In genomic region chr14:75660630-75661498, GRCh38 we compare ENCODE assay signal across 1 cellular context.
TF ChIP-seq lines count a peak whose summit lies in the region.

A gene with protein sequence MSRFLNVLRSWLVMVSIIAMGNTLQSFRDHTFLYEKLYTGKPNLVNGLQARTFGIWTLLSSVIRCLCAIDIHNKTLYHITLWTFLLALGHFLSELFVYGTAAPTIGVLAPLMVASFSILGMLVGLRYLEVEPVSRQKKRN (minus strand): TSS chr14:75660876. CDS start chr14:75657502, 3,374 bp downstream.
Gene TTLL5 (plus strand): TSS chr14:75661246. CDS start chr14:75663150, 1,904 bp downstream.

TF ChIP-seq in K562, 482 proteins besides CTCF, POLR2A, EP300 and RAD21 (continued from another document and continues in another):
- TF ChIP-seq ZBTB2 (IDR thresholded peaks at IDR 0.05) (peak; percentile 74; the same call in 1 of the 2 replicates), ZNF347 (CRISPR knock-in tag; IDR thresholded peaks at IDR 0.05; ENCODE audit: low read depth) (no peak), SP2 (IDR thresholded peaks at IDR 0.05; ENCODE audit: extremely low read depth, low read depth, low read length, poor library complexity, severe bottlenecking) (peak; percentile 69), ATF3 (IDR thresholded peaks at IDR 0.05) (peak; percentile 56; the same call in 1 of the 2 replicates), ATF3 (CRISPR knock-in tag; conservative IDR thresholded peaks at IDR 0.05) (no peak), RBM25 (IDR thresholded peaks at IDR 0.05; ENCODE audit: low read depth, low read length, severe bottlenecking) (peak; percentile 71), LCOR (CRISPR knock-in tag; IDR thresholded peaks at IDR 0.05) (no peak), ZNF263 (CRISPR knock-in tag; IDR thresholded peaks at IDR 0.05; ENCODE audit: borderline replicate concordance) (0 out of 2 replicates have a peak, but pooled peaks have one; percentile 32), PKNOX1 (IDR thresholded peaks at IDR 0.05) (peak; percentile 98), SAP30 (IDR thresholded peaks at IDR 0.05; ENCODE audit: borderline replicate concordance, insufficient read depth, low read depth, low read length, poor library complexity, severe bottlenecking) (peak; percentile 66), ADNP (tag; IDR thresholded peaks at IDR 0.05) (no peak), POLR2B (IDR thresholded peaks at IDR 0.05; ENCODE audit: low read depth, partially characterized antibody) (peak; percentile 51), FOS (IDR thresholded peaks at IDR 0.05; ENCODE audit: extremely low read depth, insufficient read length) (peak; percentile 91), SIN3B (IDR thresholded peaks at IDR 0.05; ENCODE audit: low read depth) (peak; percentile 48; the same call in 1 of the 2 replicates), HCFC1 (IDR thresholded peaks at IDR 0.05; ENCODE audit: low read depth, low read length) (peak; percentile 78), SMARCA4 (IDR thresholded peaks at IDR 0.05) (no peak), CTBP1 (IDR thresholded peaks at IDR 0.05; ENCODE audit: borderline replicate concordance) (0 out of 2 replicates have a peak, but pooled peaks have one; percentile 6), BCOR (IDR thresholded peaks at IDR 0.05) (no peak), SREBF2 (CRISPR knock-in tag; IDR thresholded peaks at IDR 0.05) (no peak), TEAD2 (tag; IDR thresholded peaks at IDR 0.05) (no peak), RFX1 (IDR thresholded peaks at IDR 0.05) (peak; percentile 88), DACH1 (IDR thresholded peaks at IDR 0.05; ENCODE audit: partially characterized antibody) (peak; percentile 35), FOXK1 (CRISPR knock-in tag; IDR thresholded peaks at IDR 0.05; ENCODE audit: borderline replicate concordance) (no peak), NR2F6 (CRISPR knock-in tag; IDR thresholded peaks at IDR 0.05) (no peak), ZNF511 (CRISPR knock-in tag; IDR thresholded peaks at IDR 0.05) (0 out of 2 replicates have a peak, but pooled peaks have one; percentile 30), VEZF1 (CRISPR knock-in tag; IDR thresholded peaks at IDR 0.05) (peak; percentile 48), PHF8 (IDR thresholded peaks at IDR 0.05; ENCODE audit: borderline replicate concordance, low read length) (peak; percentile 52; the same call in 1 of the 2 replicates), NEUROD1 (IDR thresholded peaks at IDR 0.05; ENCODE audit: borderline replicate concordance, low read depth, low read length, partially characterized antibody) (peak; percentile 58), CXXC5 (CRISPR knock-in tag; IDR thresholded peaks at IDR 0.05) (peak; percentile 90), ASH1L (IDR thresholded peaks at IDR 0.05; ENCODE audit: borderline replicate concordance, low read depth, partially characterized antibody) (peak; percentile 90), NCOA4 (IDR thresholded peaks at IDR 0.05; ENCODE audit: partially characterized antibody) (no peak), RBBP5 (IDR thresholded peaks at IDR 0.05; ENCODE audit: borderline replicate concordance, insufficient read depth, low read length, poor library complexity, severe bottlenecking) (peak; percentile 53), FOXP1 (CRISPR knock-in tag; IDR thresholded peaks at IDR 0.05) (no peak), ZC3H4 (CRISPR knock-in tag; IDR thresholded peaks at IDR 0.05; ENCODE audit: borderline replicate concordance) (no peak), ZNF766 (CRISPR knock-in tag; conservative IDR thresholded peaks at IDR 0.05) (0 out of 2 replicates have a peak, but pooled peaks have one; percentile 26), CREB1 (IDR thresholded peaks at IDR 0.05) (peak; percentile 95), CREB1 (CRISPR knock-in tag; IDR thresholded peaks at IDR 0.05) (peak; percentile 95), SUPT5H (IDR thresholded peaks at IDR 0.05) (peak; percentile 73), HDAC1 (IDR thresholded peaks at IDR 0.05) (peak in 1 of 2 experiments; percentile 76; a peak in 2 of 4 replicates), PHF20 (IDR thresholded peaks at IDR 0.05; ENCODE audit: partially characterized antibody) (peak; percentile 51), NRF1 (conservative IDR thresholded peaks at IDR 0.05 in 1 of 2, IDR thresholded peaks at IDR 0.05 in 1 of 2) (peak; percentile 94 to 95), EP400 (IDR thresholded peaks at IDR 0.05) (peak; percentile 1; the same call in 1 of the 2 replicates), YY1 (IDR thresholded peaks at IDR 0.05; ENCODE audit: borderline replicate concordance in 1 of 3, control insufficient read depth in 1 of 3, extremely low read depth in 1 of 3, insufficient read depth in 3 of 3, insufficient read length in 1 of 3, insufficient replicate concordance in 2 of 3, low read depth in 1 of 3, low read length in 2 of 3) (peak in 1 of 3 experiments; percentile 12), BRD9 (IDR thresholded peaks at IDR 0.05; ENCODE audit: low read depth, partially characterized antibody) (no peak), SAFB (IDR thresholded peaks at IDR 0.05; ENCODE audit: borderline replicate concordance, low read depth, low read length) (no peak)
- TF ChIP-seq, protein P1, sequence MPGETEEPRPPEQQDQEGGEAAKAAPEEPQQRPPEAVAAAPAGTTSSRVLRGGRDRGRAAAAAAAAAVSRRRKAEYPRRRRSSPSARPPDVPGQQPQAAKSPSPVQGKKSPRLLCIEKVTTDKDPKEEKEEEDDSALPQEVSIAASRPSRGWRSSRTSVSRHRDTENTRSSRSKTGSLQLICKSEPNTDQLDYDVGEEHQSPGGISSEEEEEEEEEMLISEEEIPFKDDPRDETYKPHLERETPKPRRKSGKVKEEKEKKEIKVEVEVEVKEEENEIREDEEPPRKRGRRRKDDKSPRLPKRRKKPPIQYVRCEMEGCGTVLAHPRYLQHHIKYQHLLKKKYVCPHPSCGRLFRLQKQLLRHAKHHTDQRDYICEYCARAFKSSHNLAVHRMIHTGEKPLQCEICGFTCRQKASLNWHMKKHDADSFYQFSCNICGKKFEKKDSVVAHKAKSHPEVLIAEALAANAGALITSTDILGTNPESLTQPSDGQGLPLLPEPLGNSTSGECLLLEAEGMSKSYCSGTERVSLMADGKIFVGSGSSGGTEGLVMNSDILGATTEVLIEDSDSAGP (CRISPR knock-in tag; IDR thresholded peaks at IDR 0.05), result no peak
- TF ChIP-seq, protein P2, sequence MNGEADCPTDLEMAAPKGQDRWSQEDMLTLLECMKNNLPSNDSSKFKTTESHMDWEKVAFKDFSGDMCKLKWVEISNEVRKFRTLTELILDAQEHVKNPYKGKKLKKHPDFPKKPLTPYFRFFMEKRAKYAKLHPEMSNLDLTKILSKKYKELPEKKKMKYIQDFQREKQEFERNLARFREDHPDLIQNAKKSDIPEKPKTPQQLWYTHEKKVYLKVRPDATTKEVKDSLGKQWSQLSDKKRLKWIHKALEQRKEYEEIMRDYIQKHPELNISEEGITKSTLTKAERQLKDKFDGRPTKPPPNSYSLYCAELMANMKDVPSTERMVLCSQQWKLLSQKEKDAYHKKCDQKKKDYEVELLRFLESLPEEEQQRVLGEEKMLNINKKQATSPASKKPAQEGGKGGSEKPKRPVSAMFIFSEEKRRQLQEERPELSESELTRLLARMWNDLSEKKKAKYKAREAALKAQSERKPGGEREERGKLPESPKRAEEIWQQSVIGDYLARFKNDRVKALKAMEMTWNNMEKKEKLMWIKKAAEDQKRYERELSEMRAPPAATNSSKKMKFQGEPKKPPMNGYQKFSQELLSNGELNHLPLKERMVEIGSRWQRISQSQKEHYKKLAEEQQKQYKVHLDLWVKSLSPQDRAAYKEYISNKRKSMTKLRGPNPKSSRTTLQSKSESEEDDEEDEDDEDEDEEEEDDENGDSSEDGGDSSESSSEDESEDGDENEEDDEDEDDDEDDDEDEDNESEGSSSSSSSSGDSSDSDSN (IDR thresholded peaks at IDR 0.05; ENCODE audit: borderline replicate concordance in 1 of 2, low read depth in 2 of 2, low read length in 2 of 2), result 0 out of 4 replicates have a peak, but pooled peaks of 1 of the 2 experiments have one; percentile 16
- TF ChIP-seq, protein P3, sequence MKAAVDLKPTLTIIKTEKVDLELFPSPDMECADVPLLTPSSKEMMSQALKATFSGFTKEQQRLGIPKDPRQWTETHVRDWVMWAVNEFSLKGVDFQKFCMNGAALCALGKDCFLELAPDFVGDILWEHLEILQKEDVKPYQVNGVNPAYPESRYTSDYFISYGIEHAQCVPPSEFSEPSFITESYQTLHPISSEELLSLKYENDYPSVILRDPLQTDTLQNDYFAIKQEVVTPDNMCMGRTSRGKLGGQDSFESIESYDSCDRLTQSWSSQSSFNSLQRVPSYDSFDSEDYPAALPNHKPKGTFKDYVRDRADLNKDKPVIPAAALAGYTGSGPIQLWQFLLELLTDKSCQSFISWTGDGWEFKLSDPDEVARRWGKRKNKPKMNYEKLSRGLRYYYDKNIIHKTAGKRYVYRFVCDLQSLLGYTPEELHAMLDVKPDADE (conservative IDR thresholded peaks at IDR 0.05; ENCODE audit: control insufficient read depth, low read depth, low read length), result peak; percentile 37; the same call in 1 of the 2 replicates
- TF ChIP-seq, protein P4, sequence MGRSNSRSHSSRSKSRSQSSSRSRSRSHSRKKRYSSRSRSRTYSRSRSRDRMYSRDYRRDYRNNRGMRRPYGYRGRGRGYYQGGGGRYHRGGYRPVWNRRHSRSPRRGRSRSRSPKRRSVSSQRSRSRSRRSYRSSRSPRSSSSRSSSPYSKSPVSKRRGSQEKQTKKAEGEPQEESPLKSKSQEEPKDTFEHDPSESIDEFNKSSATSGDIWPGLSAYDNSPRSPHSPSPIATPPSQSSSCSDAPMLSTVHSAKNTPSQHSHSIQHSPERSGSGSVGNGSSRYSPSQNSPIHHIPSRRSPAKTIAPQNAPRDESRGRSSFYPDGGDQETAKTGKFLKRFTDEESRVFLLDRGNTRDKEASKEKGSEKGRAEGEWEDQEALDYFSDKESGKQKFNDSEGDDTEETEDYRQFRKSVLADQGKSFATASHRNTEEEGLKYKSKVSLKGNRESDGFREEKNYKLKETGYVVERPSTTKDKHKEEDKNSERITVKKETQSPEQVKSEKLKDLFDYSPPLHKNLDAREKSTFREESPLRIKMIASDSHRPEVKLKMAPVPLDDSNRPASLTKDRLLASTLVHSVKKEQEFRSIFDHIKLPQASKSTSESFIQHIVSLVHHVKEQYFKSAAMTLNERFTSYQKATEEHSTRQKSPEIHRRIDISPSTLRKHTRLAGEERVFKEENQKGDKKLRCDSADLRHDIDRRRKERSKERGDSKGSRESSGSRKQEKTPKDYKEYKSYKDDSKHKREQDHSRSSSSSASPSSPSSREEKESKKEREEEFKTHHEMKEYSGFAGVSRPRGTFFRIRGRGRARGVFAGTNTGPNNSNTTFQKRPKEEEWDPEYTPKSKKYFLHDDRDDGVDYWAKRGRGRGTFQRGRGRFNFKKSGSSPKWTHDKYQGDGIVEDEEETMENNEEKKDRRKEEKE (IDR thresholded peaks at IDR 0.05; ENCODE audit: borderline replicate concordance in 1 of 2, control insufficient read depth in 1 of 2, low read depth in 2 of 2, low read length in 1 of 2), result no peak
- TF ChIP-seq, protein P5, sequence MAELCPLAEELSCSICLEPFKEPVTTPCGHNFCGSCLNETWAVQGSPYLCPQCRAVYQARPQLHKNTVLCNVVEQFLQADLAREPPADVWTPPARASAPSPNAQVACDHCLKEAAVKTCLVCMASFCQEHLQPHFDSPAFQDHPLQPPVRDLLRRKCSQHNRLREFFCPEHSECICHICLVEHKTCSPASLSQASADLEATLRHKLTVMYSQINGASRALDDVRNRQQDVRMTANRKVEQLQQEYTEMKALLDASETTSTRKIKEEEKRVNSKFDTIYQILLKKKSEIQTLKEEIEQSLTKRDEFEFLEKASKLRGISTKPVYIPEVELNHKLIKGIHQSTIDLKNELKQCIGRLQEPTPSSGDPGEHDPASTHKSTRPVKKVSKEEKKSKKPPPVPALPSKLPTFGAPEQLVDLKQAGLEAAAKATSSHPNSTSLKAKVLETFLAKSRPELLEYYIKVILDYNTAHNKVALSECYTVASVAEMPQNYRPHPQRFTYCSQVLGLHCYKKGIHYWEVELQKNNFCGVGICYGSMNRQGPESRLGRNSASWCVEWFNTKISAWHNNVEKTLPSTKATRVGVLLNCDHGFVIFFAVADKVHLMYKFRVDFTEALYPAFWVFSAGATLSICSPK (IDR thresholded peaks at IDR 0.05; ENCODE audit: borderline replicate concordance), result no peak
